In genomic region chr6:51936536-51936935, GRCh38 we compare ENCODE assay signal across 23 cellular contexts.
"Had no signal": no experiment of that assay in that cellular context is flagged by ENCODE, and none has a peak within 500 bp of the region (broad histone marks: within the 10 kb centered on the region; RNA-seq: fewer than 3 reads in every experiment).

No MANE protein-coding gene starts in this region.

- H3K36me3 Mint-ChIP-seq: activated CD4-positive, alpha-beta memory T cell treated with anti-CD3 and anti-CD28 coated beads for 36 hours; activated naive CD8-positive, alpha-beta T cell had no signal

- H3K4me1 Mint-ChIP-seq: activated CD4-positive, alpha-beta T cell treated with anti-CD3 and anti-CD28 coated beads, Interleukin-2, amount 10 ng/mL, durations not matched to agents 7 days and 5 days; T-helper 17 cell had no signal

- H3K27me3 ChIP-seq: MG63, Peyer's patch had no signal

- H3K4me1 ChIP-seq: Peyer's patch, SJSA1 had no signal

- H3K36me3 ChIP-seq: MG63, Peyer's patch, SJSA1 had no signal

- H3K27ac Mint-ChIP-seq: activated CD4-positive, alpha-beta memory T cell treated with anti-CD3 and anti-CD28 coated beads for 36 hours; activated CD4-positive, alpha-beta T cell treated with anti-CD3 and anti-CD28 coated beads, Interleukin-2, amount 10 ng/mL, durations not matched to agents 7 days and 5 days; activated naive CD4-positive, alpha-beta T cell treated with anti-CD3 and anti-CD28 coated beads for 36 hours; activated naive CD8-positive, alpha-beta T cell; T-helper 17 cell had no signal

- DNase-seq: activated CD4-positive, alpha-beta memory T cell treated with anti-CD3 and anti-CD28 coated beads for 36 hours; activated CD4-positive, alpha-beta T cell treated with anti-CD3 and anti-CD28 coated beads, Interleukin-2, amount 10 ng/mL, durations not matched to agents 7 days and 5 days; activated CD4-positive, CD25-positive, alpha-beta regulatory T cell; activated CD8-positive, alpha-beta memory T cell treated with anti-CD3 and anti-CD28 coated beads for 24 hours; activated gamma-delta T cell; activated naive CD4-positive, alpha-beta T cell treated with anti-CD3 and anti-CD28 coated beads for 36 hours; activated T-cell treated with anti-CD3 and anti-CD28 coated beads, Interleukin-2, amount 50 U/mL, for 4 hours; anterior cingulate cortex; MG63; MV-4-11; NCI-H1092 treated with DMSO at 0.1 percent for 48 hours; NCI-H1417 treated with DMSO at 0.1 percent for 48 hours; NCI-H1694; NCI-H2029; NCI-H2107; NCI-H510A treated with DMSO at 0.1 percent for 48 hours; Peyer's patch; Right ventricle myocardium superior; T-helper 17 cell; T-helper 9 cell had no signal

- H3K27ac ChIP-seq: RWPE1, SJSA1 had no signal

- H3K9me3 Mint-ChIP-seq: activated CD4-positive, alpha-beta memory T cell treated with anti-CD3 and anti-CD28 coated beads for 36 hours; activated CD4-positive, alpha-beta T cell treated with anti-CD3 and anti-CD28 coated beads, Interleukin-2, amount 10 ng/mL, durations not matched to agents 7 days and 5 days; activated naive CD4-positive, alpha-beta T cell treated with anti-CD3 and anti-CD28 coated beads for 36 hours; activated T-cell treated with anti-CD3 and anti-CD28 coated beads, Interleukin-2, amount 50 U/mL, for 4 hours had no signal

- H3K27me3 Mint-ChIP-seq: activated CD4-positive, alpha-beta memory T cell treated with anti-CD3 and anti-CD28 coated beads for 36 hours; activated CD4-positive, alpha-beta T cell treated with anti-CD3 and anti-CD28 coated beads, Interleukin-2, amount 10 ng/mL, durations not matched to agents 7 days and 5 days; T-helper 17 cell had no signal

- H3K9me3 ChIP-seq: MG63, Peyer's patch, SJSA1 had no signal

- H3K4me3 Mint-ChIP-seq: activated CD4-positive, alpha-beta memory T cell treated with anti-CD3 and anti-CD28 coated beads for 36 hours; activated CD4-positive, alpha-beta T cell treated with anti-CD3 and anti-CD28 coated beads, Interleukin-2, amount 10 ng/mL, durations not matched to agents 7 days and 5 days; activated naive CD4-positive, alpha-beta T cell treated with anti-CD3 and anti-CD28 coated beads for 36 hours; activated naive CD8-positive, alpha-beta T cell; activated T-cell treated with anti-CD3 and anti-CD28 coated beads, Interleukin-2, amount 50 U/mL, for 4 hours; T-helper 17 cell had no signal

- H3K4me3 ChIP-seq: MG63, Peyer's patch, SJSA1 had no signal
